ENCODE assay signal across 26 cellular contexts in the genomic region with DNA sequence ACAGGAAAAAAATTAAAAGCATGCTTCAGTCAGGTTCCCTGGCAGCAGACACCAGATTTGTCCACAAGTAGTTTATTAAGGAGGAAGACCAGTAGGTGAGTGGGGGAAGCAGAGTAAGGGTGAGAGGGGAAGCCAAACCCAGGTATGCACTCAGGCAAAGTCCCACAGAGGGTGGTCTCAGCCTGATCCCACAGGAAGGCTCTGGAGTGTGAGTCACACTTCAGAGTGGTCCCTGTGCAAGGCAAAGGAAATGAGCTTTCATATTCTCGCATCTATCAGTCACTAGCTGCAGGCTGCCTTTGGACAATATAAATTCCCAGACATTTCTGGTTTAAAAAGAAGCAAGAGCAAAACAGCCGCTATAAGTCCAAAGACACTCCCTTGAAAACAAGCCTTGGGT.
DNase-seq lines count a peak whose midpoint lies in the region; TF ChIP-seq lines count a peak whose summit lies in the region.
"Had no signal": no experiment of that assay in that cellular context is flagged by ENCODE, and none has a peak within 500 bp of the region (broad histone marks: within the 10 kb centered on the region; RNA-seq: fewer than 3 reads in every experiment).

No MANE protein-coding gene starts in this region.

- no peak overlapping the region for H3K4me3 ChIP-seq in mammary epithelial cell (replicated peaks in 1 of 3; ENCODE audit: insufficient read depth in 1 of 3, low read depth in 2 of 3, low read length in 3 of 3)
- H3K4me3 ChIP-seq: A549, lung, PC-9, skin epidermis, upper lobe of left lung had no signal

- peaks cover 6% of the 10 kb centered on the region for H3K27me3 ChIP-seq in mammary epithelial cell (ENCODE audit: insufficient read depth, low read length)
- H3K27me3 ChIP-seq: BE2C, upper lobe of left lung had no signal

- H3K4me1 ChIP-seq in mammary epithelial cell (ENCODE audit: insufficient read depth, low read length): no peaks in the 10 kb centered on the region
- H3K4me1 ChIP-seq: A549, BE2C, upper lobe of left lung had no signal

- peaks cover 5% of the 10 kb centered on the region for H3K4me1 Mint-ChIP-seq in MCF 10A (ENCODE audit: insufficient read depth, unreplicated experiment)
- H3K4me1 Mint-ChIP-seq in activated T-helper 2 cell treated with anti-CD3 and anti-CD28 coated beads, Interferon-gamma antibody, Interleukin-2, Interleukin-4, amounts not matched to agents 10 μg/mL and 5 μg/mL and 100 μg/mL, durations not matched to agents 14 hours and 24 hours and 36 hours (ENCODE audit: low read depth): peaks cover 6% of the 10 kb centered on the region

- no peaks in the 10 kb centered on the region for H3K9me3 ChIP-seq in mammary epithelial cell (replicated peaks; ENCODE audit: insufficient read depth, low read length)
- H3K9me3 ChIP-seq: A549, BE2C, upper lobe of left lung had no signal

- no peaks in the 10 kb centered on the region for H4K20me1 ChIP-seq in mammary epithelial cell (ENCODE audit: insufficient read depth, low read length)

- BruUV-seq in mammary epithelial cell (replicated peaks; lab: Mats Ljungman, UMichigan): no TSS peak
- no TSS peak for BruUV-seq in MCF 10A (replicated peaks; lab: Mats Ljungman, UMichigan)

- no peaks in the 10 kb centered on the region for H3K36me3 ChIP-seq in mammary epithelial cell (ENCODE audit: insufficient read depth, low read length)
- H3K36me3 ChIP-seq: BE2C had no signal

- intact Hi-C loops in mammary epithelial cell (cut with micrococcal nuclease) (no loop called here), MCF 10A (cut with micrococcal nuclease) (no loop called here)
- intact Hi-C loops in activated T-helper 2 cell treated with anti-CD3 and anti-CD28 coated beads, Interferon-gamma antibody, Interleukin-2, Interleukin-4, amounts not matched to agents 10 μg/mL and 5 μg/mL and 100 μg/mL, durations not matched to agents 14 hours and 24 hours and 36 hours (cut with micrococcal nuclease): no loop called here

- no peak overlapping the region for H3K9ac ChIP-seq in mammary epithelial cell (ENCODE audit: insufficient read depth, low read length)

- H3K27ac Mint-ChIP-seq in MCF 10A (ENCODE audit: low read depth, unreplicated experiment): no peak overlapping the region
- no peak overlapping the region for H3K27ac Mint-ChIP-seq in activated T-helper 2 cell treated with anti-CD3 and anti-CD28 coated beads, Interferon-gamma antibody, Interleukin-2, Interleukin-4, amounts not matched to agents 10 μg/mL and 5 μg/mL and 100 μg/mL, durations not matched to agents 14 hours and 24 hours and 36 hours
- H3K27ac Mint-ChIP-seq: activated CD8-positive, alpha-beta T cell treated with anti-CD3 and anti-CD28 coated beads for 36 hours had no signal

- H3K4me3 Mint-ChIP-seq in MCF 10A (ENCODE audit: unreplicated experiment): no peak overlapping the region
- H3K4me3 Mint-ChIP-seq in activated T-helper 2 cell treated with anti-CD3 and anti-CD28 coated beads, Interferon-gamma antibody, Interleukin-2, Interleukin-4, amounts not matched to agents 10 μg/mL and 5 μg/mL and 100 μg/mL, durations not matched to agents 14 hours and 24 hours and 36 hours (ENCODE audit: low read depth): no peak overlapping the region
- H3K4me3 Mint-ChIP-seq: activated CD8-positive, alpha-beta T cell treated with anti-CD3 and anti-CD28 coated beads for 36 hours; IgD-negative memory B cell had no signal

- no peaks in the 10 kb centered on the region for H3K9me3 Mint-ChIP-seq in MCF 10A (ENCODE audit: unreplicated experiment)
- no peaks in the 10 kb centered on the region for H3K9me3 Mint-ChIP-seq in activated T-helper 2 cell treated with anti-CD3 and anti-CD28 coated beads, Interferon-gamma antibody, Interleukin-2, Interleukin-4, amounts not matched to agents 10 μg/mL and 5 μg/mL and 100 μg/mL, durations not matched to agents 14 hours and 24 hours and 36 hours
- H3K9me3 Mint-ChIP-seq: activated CD8-positive, alpha-beta T cell treated with anti-CD3 and anti-CD28 coated beads for 36 hours; IgD-negative memory B cell had no signal

- 81% methylated on average over 2 of the region's 2 CpGs for WGBS in mammary epithelial cell (ENCODE audit: low coverage, missing lambda C conversion rate)

- H3K27ac ChIP-seq in mammary epithelial cell (ENCODE audit: insufficient read depth, low read depth, low read length) (no peak overlapping the region), RWPE1 (no peak overlapping the region)
- H3K27ac ChIP-seq: A549, PC-9, skin epidermis, upper lobe of left lung had no signal

- in situ Hi-C loops in mammary epithelial cell (cut with MboI; ENCODE audit: low sequenced_read_pairs in 2 of 2): loop anchor here in 1 of 2 donors (10.0 kb wide), 1 partner anchor 142 kb away; no protein-coding TSS in a partner anchor

- H2AFZ ChIP-seq in mammary epithelial cell (ENCODE audit: low read depth, low read length): no peak overlapping the region
- H2AFZ ChIP-seq: PC-9 had no signal

- DNase-seq in mammary epithelial cell (peak; percentile 32), MCF 10A (ENCODE audit: unreplicated experiment) (no peak), RWPE1 (ENCODE audit: low spot score) (peak; percentile 13), glomerular visceral epithelial cell (ENCODE audit: extremely low spot score) (peak; percentile 56), DMS153 (lab: John Stamatoyannopoulos, UW) (no peak), NCI-H2081 (lab: John Stamatoyannopoulos, UW) (no peak), NCI-H1436 treated with DMSO at 0.1 percent for 48 hours (lab: John Stamatoyannopoulos, UW) (no peak)
- no peak for DNase-seq in activated T-helper 2 cell treated with anti-CD3 and anti-CD28 coated beads, Interferon-gamma antibody, Interleukin-2, Interleukin-4, amounts not matched to agents 10 μg/mL and 5 μg/mL and 100 μg/mL, durations not matched to agents 14 hours and 24 hours and 36 hours (ENCODE audit: low spot score)
- DNase-seq: activated CD8-positive, alpha-beta T cell treated with anti-CD3 and anti-CD28 coated beads for 36 hours; amniotic stem cell; BE2C; Calu3; cortex of kidney; islet precursor cell; NCI-H1105; NCI-H2029 treated with DMSO at 0.1 percent for 48 hours; NCI-H510A; PC-9; SIG-M5; substantia nigra; SW 1271; upper lobe of left lung had no signal

- no peak overlapping the region for H3K4me2 ChIP-seq in mammary epithelial cell (ENCODE audit: insufficient read depth, low read depth, low read length)
- H3K4me2 ChIP-seq: A549, PC-9 had no signal

- no peaks in the 10 kb centered on the region for H3K79me2 ChIP-seq in mammary epithelial cell (ENCODE audit: insufficient read depth, low read length)

- H3K36me3 Mint-ChIP-seq in MCF 10A (ENCODE audit: insufficient read depth, unreplicated experiment): no peaks in the 10 kb centered on the region
- H3K36me3 Mint-ChIP-seq in activated T-helper 2 cell treated with anti-CD3 and anti-CD28 coated beads, Interferon-gamma antibody, Interleukin-2, Interleukin-4, amounts not matched to agents 10 μg/mL and 5 μg/mL and 100 μg/mL, durations not matched to agents 14 hours and 24 hours and 36 hours (ENCODE audit: low read depth): peaks cover 15% of the 10 kb centered on the region

- no peaks in the 10 kb centered on the region for H3K27me3 Mint-ChIP-seq in MCF 10A (ENCODE audit: insufficient read depth, unreplicated experiment)
- peaks cover 10% of the 10 kb centered on the region for H3K27me3 Mint-ChIP-seq in activated T-helper 2 cell treated with anti-CD3 and anti-CD28 coated beads, Interferon-gamma antibody, Interleukin-2, Interleukin-4, amounts not matched to agents 10 μg/mL and 5 μg/mL and 100 μg/mL, durations not matched to agents 14 hours and 24 hours and 36 hours (ENCODE audit: low read depth)
- H3K27me3 Mint-ChIP-seq: activated CD8-positive, alpha-beta T cell treated with anti-CD3 and anti-CD28 coated beads for 36 hours; IgD-negative memory B cell had no signal

- dilution Hi-C loops in mammary epithelial cell (cut with HindIII; ENCODE audit: low sequenced_read_pairs): no loop called here

- CTCF ChIA-PET in mammary epithelial cell (lab: Charles Lee; ENCODE audit: low non-redundant PET): no interaction called here
- CTCF ChIA-PET in MCF 10A (lab: Yijun Ruan, JAX): interaction anchor here (0.6 to 7.0 kb wide), 9 partner anchors 9 to 900 kb away, joined by 3 to 199 read pairs (median 45); no protein-coding TSS in a partner anchor
- CTCF ChIA-PET in RWPE1 (lab: Yijun Ruan, JAX): interaction anchor here (1.2 kb wide), 1 partner anchor 901 kb away, joined by 7 read pairs; no protein-coding TSS in a partner anchor

- POLR2A ChIA-PET in MCF 10A (lab: Yijun Ruan, JAX): interaction anchor here (0.8 kb wide), 1 partner anchor 92 kb away, joined by 3 read pairs; no protein-coding TSS in a partner anchor
- POLR2A ChIA-PET in RWPE1 (lab: Yijun Ruan, JAX; ENCODE audit: low non-redundant PET): no interaction called here

- no peak for TF ChIP-seq CTCF in mammary epithelial cell (conservative IDR thresholded peaks at IDR 0.05 in 1 of 2, IDR thresholded peaks at IDR 0.05 in 1 of 2; ENCODE audit: extremely low read depth in 1 of 2, insufficient read depth in 1 of 2, low read depth in 1 of 2, low read length in 2 of 2)
- TF ChIP-seq CTCF in MCF 10A (IDR thresholded peaks at IDR 0.05; ENCODE audit: unreplicated experiment): no peak
- TF ChIP-seq CTCF in RWPE1 (conservative IDR thresholded peaks at IDR 0.05; ENCODE audit: low read depth): no peak

Comparison
In these comparisons a context has a peak if more than half of its experiments do, and no peak if none do; other contexts are left out.
1. DNase-seq: peak in mammary epithelial cell (single experiment), RWPE1 (single experiment) and glomerular visceral epithelial cell (single experiment); none in MCF 10A (single experiment), activated T-helper 2 cell treated with anti-CD3 and anti-CD28 coated beads, Interferon-gamma antibody, Interleukin-2, Interleukin-4, amounts not matched to agents 10 μg/mL and 5 μg/mL and 100 μg/mL, durations not matched to agents 14 hours and 24 hours and 36 hours (single experiment), DMS153 (single experiment), NCI-H2081 (0 of 2) and NCI-H1436 treated with DMSO at 0.1 percent for 48 hours (single experiment).